ENCODE assay signal across 1 cellular context in the genomic region with DNA sequence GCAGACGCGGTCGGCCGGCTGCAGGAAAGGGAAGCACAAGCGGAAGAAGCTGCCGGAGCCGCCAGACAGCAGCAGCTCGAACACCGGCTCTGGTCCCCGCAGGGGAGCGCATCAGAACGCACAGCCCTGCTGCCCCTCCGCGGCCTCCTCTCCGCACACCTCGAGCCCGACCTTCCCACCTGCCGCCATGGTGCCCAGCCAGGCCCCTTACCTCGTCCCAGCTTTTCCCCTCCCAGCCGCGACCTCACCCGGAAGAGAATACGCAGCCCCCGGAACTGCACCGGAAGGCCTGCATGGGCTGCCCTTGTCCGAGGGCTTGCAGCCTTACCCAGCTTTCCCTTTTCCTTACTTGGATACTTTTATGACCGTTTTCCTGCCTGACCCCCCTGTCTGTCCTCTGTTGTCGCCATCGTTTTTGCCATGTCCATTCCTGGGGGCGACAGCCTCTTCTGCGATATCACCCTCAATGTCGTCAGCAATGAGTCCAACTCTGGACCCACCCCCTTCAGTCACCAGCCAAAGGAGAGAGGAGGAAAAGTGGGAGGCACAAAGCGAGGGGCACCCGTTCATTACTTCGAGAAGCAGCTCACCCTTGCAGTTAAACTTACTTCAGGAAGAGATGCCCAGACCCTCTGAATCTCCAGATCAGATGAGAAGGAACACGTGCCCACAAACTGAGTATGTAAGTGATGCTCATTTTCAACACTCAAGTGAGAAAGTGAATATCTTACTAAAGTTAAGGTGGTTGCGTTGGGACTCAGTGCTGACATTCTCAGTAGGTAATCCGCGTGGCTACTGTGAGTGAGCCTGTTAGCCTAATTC.
TF ChIP-seq lines count a peak whose summit lies in the region.

No MANE protein-coding gene starts in this region.

TF ChIP-seq in GM23338, 12 proteins besides CTCF, POLR2A, EP300 and RAD21 (continued from another document):
- TF ChIP-seq, protein P1, sequence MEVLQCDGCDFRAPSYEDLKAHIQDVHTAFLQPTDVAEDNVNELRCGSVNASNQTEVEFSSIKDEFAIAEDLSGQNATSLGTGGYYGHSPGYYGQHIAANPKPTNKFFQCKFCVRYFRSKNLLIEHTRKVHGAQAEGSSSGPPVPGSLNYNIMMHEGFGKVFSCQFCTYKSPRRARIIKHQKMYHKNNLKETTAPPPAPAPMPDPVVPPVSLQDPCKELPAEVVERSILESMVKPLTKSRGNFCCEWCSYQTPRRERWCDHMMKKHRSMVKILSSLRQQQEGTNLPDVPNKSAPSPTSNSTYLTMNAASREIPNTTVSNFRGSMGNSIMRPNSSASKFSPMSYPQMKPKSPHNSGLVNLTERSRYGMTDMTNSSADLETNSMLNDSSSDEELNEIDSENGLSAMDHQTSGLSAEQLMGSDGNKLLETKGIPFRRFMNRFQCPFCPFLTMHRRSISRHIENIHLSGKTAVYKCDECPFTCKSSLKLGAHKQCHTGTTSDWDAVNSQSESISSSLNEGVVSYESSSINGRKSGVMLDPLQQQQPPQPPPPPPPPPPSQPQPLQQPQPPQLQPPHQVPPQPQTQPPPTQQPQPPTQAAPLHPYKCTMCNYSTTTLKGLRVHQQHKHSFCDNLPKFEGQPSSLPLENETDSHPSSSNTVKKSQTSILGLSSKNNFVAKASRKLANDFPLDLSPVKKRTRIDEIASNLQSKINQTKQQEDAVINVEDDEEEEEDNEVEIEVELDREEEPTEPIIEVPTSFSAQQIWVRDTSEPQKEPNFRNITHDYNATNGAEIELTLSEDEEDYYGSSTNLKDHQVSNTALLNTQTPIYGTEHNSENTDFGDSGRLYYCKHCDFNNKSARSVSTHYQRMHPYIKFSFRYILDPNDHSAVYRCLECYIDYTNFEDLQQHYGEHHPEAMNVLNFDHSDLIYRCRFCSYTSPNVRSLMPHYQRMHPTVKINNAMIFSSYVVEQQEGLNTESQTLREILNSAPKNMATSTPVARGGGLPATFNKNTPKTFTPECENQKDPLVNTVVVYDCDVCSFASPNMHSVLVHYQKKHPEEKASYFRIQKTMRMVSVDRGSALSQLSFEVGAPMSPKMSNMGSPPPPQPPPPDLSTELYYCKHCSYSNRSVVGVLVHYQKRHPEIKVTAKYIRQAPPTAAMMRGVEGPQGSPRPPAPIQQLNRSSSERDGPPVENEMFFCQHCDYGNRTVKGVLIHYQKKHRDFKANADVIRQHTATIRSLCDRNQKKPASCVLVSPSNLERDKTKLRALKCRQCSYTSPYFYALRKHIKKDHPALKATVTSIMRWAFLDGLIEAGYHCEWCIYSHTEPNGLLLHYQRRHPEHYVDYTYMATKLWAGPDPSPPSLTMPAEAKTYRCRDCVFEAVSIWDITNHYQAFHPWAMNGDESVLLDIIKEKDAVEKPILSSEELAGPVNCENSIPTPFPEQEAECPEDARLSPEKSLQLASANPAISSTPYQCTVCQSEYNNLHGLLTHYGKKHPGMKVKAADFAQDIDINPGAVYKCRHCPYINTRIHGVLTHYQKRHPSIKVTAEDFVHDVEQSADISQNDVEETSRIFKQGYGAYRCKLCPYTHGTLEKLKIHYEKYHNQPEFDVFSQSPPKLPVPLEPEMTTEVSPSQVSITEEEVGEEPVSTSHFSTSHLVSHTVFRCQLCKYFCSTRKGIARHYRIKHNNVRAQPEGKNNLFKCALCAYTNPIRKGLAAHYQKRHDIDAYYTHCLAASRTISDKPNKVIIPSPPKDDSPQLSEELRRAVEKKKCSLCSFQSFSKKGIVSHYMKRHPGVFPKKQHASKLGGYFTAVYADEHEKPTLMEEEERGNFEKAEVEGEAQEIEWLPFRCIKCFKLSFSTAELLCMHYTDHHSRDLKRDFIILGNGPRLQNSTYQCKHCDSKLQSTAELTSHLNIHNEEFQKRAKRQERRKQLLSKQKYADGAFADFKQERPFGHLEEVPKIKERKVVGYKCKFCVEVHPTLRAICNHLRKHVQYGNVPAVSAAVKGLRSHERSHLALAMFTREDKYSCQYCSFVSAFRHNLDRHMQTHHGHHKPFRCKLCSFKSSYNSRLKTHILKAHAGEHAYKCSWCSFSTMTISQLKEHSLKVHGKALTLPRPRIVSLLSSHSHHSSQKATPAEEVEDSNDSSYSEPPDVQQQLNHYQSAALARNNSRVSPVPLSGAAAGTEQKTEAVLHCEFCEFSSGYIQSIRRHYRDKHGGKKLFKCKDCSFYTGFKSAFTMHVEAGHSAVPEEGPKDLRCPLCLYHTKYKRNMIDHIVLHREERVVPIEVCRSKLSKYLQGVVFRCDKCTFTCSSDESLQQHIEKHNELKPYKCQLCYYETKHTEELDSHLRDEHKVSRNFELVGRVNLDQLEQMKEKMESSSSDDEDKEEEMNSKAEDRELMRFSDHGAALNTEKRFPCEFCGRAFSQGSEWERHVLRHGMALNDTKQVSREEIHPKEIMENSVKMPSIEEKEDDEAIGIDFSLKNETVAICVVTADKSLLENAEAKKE (CRISPR knock-in tag; IDR thresholded peaks at IDR 0.05): no peak
- TF ChIP-seq ZNF331 (CRISPR knock-in tag; IDR thresholded peaks at IDR 0.05; ENCODE audit: low read depth): no peak
